ENCODE assay signal across 1 cellular context in the genomic region with DNA sequence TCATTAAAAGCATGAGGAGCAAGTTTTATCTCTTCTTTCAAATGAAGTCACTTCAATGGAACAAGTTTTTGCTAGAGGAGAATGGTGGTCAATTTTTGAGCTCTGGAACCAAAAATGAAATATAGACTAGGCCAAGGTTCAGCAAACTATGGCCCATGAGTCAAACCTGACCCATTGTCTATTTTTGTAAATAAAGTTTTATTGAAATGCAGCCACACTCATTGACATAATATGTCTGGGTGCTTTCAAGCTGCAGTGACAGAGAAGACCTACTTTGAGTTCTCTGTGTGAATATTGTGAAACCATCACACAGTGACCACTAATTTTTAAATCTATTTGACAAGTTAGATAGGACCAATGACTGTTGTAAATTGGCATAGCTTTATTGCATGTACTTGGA.
TF ChIP-seq lines count a peak whose summit lies in the region.

No MANE protein-coding gene starts in this region.

TF ChIP-seq in K562, 482 proteins besides CTCF, POLR2A, EP300 and RAD21:
- TF ChIP-seq HDAC6 (IDR thresholded peaks at IDR 0.05; ENCODE audit: low read depth, low read length), result no peak
- TF ChIP-seq, protein P1, sequence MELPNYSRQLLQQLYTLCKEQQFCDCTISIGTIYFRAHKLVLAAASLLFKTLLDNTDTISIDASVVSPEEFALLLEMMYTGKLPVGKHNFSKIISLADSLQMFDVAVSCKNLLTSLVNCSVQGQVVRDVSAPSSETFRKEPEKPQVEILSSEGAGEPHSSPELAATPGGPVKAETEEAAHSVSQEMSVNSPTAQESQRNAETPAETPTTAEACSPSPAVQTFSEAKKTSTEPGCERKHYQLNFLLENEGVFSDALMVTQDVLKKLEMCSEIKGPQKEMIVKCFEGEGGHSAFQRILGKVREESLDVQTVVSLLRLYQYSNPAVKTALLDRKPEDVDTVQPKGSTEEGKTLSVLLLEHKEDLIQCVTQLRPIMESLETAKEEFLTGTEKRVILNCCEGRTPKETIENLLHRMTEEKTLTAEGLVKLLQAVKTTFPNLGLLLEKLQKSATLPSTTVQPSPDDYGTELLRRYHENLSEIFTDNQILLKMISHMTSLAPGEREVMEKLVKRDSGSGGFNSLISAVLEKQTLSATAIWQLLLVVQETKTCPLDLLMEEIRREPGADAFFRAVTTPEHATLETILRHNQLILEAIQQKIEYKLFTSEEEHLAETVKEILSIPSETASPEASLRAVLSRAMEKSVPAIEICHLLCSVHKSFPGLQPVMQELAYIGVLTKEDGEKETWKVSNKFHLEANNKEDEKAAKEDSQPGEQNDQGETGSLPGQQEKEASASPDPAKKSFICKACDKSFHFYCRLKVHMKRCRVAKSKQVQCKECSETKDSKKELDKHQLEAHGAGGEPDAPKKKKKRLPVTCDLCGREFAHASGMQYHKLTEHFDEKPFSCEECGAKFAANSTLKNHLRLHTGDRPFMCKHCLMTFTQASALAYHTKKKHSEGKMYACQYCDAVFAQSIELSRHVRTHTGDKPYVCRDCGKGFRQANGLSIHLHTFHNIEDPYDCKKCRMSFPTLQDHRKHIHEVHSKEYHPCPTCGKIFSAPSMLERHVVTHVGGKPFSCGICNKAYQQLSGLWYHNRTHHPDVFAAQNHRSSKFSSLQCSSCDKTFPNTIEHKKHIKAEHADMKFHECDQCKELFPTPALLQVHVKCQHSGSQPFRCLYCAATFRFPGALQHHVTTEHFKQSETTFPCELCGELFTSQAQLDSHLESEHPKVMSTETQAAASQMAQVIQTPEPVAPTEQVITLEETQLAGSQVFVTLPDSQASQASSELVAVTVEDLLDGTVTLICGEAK (IDR thresholded peaks at IDR 0.05), result peak; percentile 90
- TF ChIP-seq, protein P1 (CRISPR knock-in tag; IDR thresholded peaks at IDR 0.05), result peak; percentile 84
